In the genomic region with DNA sequence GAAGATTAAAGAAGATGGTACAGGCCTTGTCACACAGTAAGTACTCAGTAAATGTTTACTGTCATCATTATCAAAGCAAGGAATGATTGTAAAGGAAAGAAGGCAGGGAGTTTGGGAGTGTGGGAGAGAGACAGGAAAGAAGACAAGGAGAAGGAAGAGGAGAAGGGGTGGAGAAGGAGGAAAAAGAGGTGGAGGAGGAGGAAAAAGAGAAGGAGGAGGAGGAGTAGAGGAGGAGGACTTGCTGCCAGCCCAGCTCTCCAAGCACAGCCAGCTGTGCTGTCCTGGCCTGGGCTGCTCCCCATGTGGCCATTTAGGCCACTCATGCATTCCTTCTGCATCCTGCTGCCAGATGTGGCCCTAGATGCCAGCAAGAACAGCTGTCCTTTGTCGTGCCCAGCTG, we compare ENCODE assay signal across 27 cellular contexts. TPM values are rescaled to one million over a fixed set of nuclear protein-coding genes. Genes with fewer than 3 reads are reported as not detected.
"Had no signal": no experiment of that assay in that cellular context is flagged by ENCODE, and none has a peak within 500 bp of the region (broad histone marks: within the 10 kb centered on the region; RNA-seq: fewer than 3 reads in every experiment).

No MANE protein-coding gene starts in this region.

- H3K36me3 Mint-ChIP-seq: mesothelial cell of epicardium; naive B cell; naive thymus-derived CD8-positive, alpha-beta T cell had no signal

- H3K9me3 ChIP-seq: colonic mucosa, esophagus muscularis mucosa, gastrocnemius medialis, heart right ventricle, left lung, lower lobe of right lung, mucosa of descending colon had no signal

- H3K4me3 ChIP-seq: colonic mucosa, dorsolateral prefrontal cortex, esophagus muscularis mucosa, gastrocnemius medialis, heart right ventricle, left lung, lower lobe of right lung, mucosa of descending colon had no signal

- H3K9me3 Mint-ChIP-seq: mesothelial cell of epicardium; naive thymus-derived CD8-positive, alpha-beta T cell had no signal

- H3K27ac ChIP-seq: colonic mucosa, dorsolateral prefrontal cortex, esophagus muscularis mucosa, gastrocnemius medialis, heart right ventricle, left lung, lower lobe of right lung had no signal

- ATAC-seq: gastrocnemius medialis; heart right ventricle; left cardiac atrium; left lung; left ventricle myocardium superior; lower lobe of right lung; mucosa of descending colon; naive thymus-derived CD8-positive, alpha-beta T cell had no signal

- H3K4me3 Mint-ChIP-seq: mesothelial cell of epicardium; naive B cell; naive thymus-derived CD8-positive, alpha-beta T cell had no signal

- H3K27ac Mint-ChIP-seq: mesothelial cell of epicardium, naive B cell had no signal

- H3K4me1 ChIP-seq: colonic mucosa, esophagus muscularis mucosa, gastrocnemius medialis, heart right ventricle, left lung, lower lobe of right lung had no signal

- H3K4me1 Mint-ChIP-seq: mesothelial cell of epicardium, naive B cell had no signal

- DNase-seq: colonic mucosa; cortex of kidney; dermis blood vessel endothelial cell; dorsolateral prefrontal cortex; effector CD4-positive, alpha-beta T cell; effector memory CD4-positive, alpha-beta T cell; foreskin melanocyte; gastrocnemius medialis; glutamatergic neuron; heart right ventricle; hippocampal formation; left cardiac atrium; left lung; left ventricle myocardium superior; lower lobe of right lung; mesenchymal stem cell; mucosa of descending colon; naive B cell; naive thymus-derived CD8-positive, alpha-beta T cell had no signal

- FAIRE-seq: endothelial cell of umbilical vein, islet of Langerhans, keratinocyte had no signal

- H3K36me3 ChIP-seq: colonic mucosa, esophagus muscularis mucosa, gastrocnemius medialis, heart right ventricle, left lung, lower lobe of right lung had no signal

- H3K27me3 ChIP-seq: dorsolateral prefrontal cortex had no signal

RNA-seq across cellular contexts. Expression of a gene that starts 7.5 kb away (rescaled TPM):
- total RNA-seq: dermis blood vessel endothelial cell, esophagus muscularis mucosa, gastrocnemius medialis, lower leg skin, mesenteric fat pad had no signal
- polyA plus RNA-seq: esophagus, keratinocyte had no signal
